29 cellular contexts compared by ENCODE assay signal in the genomic region with DNA sequence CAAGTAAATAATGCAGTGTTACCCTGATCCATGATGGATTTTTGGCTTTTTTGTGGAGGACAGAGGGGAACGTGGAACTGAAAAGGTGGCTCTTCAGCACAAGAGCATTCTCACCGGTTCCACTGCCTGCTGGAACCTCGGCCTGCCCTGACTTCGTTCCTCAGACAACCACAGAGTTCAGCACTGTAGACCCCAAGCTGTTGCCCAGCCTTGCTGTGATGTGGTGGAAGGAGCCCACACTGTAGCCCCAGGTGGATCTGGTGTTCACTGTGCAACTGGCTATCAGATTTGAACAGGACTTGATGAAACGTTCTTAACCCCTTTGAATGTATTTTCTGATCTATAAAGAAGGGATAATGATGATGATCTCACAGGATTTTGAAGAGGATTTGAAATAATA.
"Had no signal": no experiment of that assay in that cellular context is flagged by ENCODE, and none has a peak within 500 bp of the region (broad histone marks: within the 10 kb centered on the region; RNA-seq: fewer than 3 reads in every experiment).

No MANE protein-coding gene starts in this region.

- H3K4me3 ChIP-seq: ovary, psoas muscle, right lobe of liver, sigmoid colon, stomach, thoracic aorta, thyroid gland, tibial nerve, upper lobe of left lung, vagina had no signal

- H3K27ac ChIP-seq: ovary, parathyroid adenoma, psoas muscle, right lobe of liver, sigmoid colon, stomach, thoracic aorta, thyroid gland, tibial nerve, upper lobe of left lung, vagina had no signal

- H3K79me2 ChIP-seq: parathyroid adenoma had no signal

- H3K36me3 ChIP-seq: ovary, right lobe of liver, sigmoid colon, stomach, thoracic aorta, thyroid gland, tibial nerve, upper lobe of left lung, vagina had no signal

- H2AFZ ChIP-seq: parathyroid adenoma had no signal

- DNase-seq: naive thymus-derived CD8-positive, alpha-beta T cell; nephron progenitor cell; occipital lobe; ovary; psoas muscle; right cardiac atrium; right lobe of liver; sigmoid colon; small intestine; stimulated activated CD4-positive, alpha-beta T cell treated with anti-CD3 and anti-CD28 coated beads, Interleukin-15, amount 100 ng/mL, for 24 hours; stimulated activated CD4-positive, alpha-beta T cell treated with anti-CD3 and anti-CD28 coated beads, Interleukin-2, amount 100 ng/mL, for 24 hours; stimulated activated CD4-positive, alpha-beta T cell treated with anti-CD3 and anti-CD28 coated beads, Interleukin-2, amount 100 ng/mL, for 48 hours; stimulated activated CD4-positive, alpha-beta T cell treated with anti-CD3 and anti-CD28 coated beads, Interleukin-4, amount 100 ng/mL, for 24 hours; stimulated activated naive B cell treated with anti-CD40 and anti-IgM and Interleukin-4, amounts not matched to agents 10 μg/mL and 1 μg/mL and 100 μg/mL, for 72 hours; stimulated activated naive CD4-positive, alpha-beta T cell treated with Interleukin-2 at 50 U/mL for 16 hours; stomach; thyroid gland; trophoblast cell; upper lobe of left lung had no signal

- FAIRE-seq: small intestine, urothelium cell line had no signal

- H3K4me3 Mint-ChIP-seq: naive thymus-derived CD8-positive, alpha-beta T cell; natural killer cell treated with Interleukin-12 subunit alpha and Interleukin-12 subunit beta and Interleukin-15 and Interleukin-18, amount 100 ng/mL, for 72 hours; nephron progenitor cell; neural crest cell; stimulated activated effector memory CD8-positive, alpha-beta T cell treated with anti-CD3 and anti-CD28 coated beads, Interleukin-12 subunit alpha, Interleukin-12 subunit beta, amount 100 ng/mL, for 72 hours; stimulated activated naive B cell treated with anti-CD40 and anti-IgM and Interleukin-4, amounts not matched to agents 10 μg/mL and 1 μg/mL and 100 μg/mL, for 72 hours; stimulated activated naive CD8-positive, alpha-beta T cell treated with anti-CD3 and anti-CD28 coated beads, Interleukin-15, Interleukin-2, amounts not matched to agents 100 ng/mL and 50 ng/mL, for 24 hours had no signal

- H3K36me3 Mint-ChIP-seq: natural killer cell treated with Interleukin-12 subunit alpha and Interleukin-12 subunit beta and Interleukin-15 and Interleukin-18, amount 100 ng/mL, for 72 hours; stimulated activated effector memory CD8-positive, alpha-beta T cell treated with anti-CD3 and anti-CD28 coated beads, Interleukin-12 subunit alpha, Interleukin-12 subunit beta, amount 100 ng/mL, for 72 hours; stimulated activated naive B cell treated with anti-CD40 and anti-IgM and Interleukin-4, amounts not matched to agents 10 μg/mL and 1 μg/mL and 100 μg/mL, for 72 hours had no signal

- H3K27me3 ChIP-seq: ovary, tibial nerve, upper lobe of left lung, vagina had no signal

- H3K27ac Mint-ChIP-seq: naive thymus-derived CD8-positive, alpha-beta T cell; natural killer cell treated with Interleukin-12 subunit alpha and Interleukin-12 subunit beta and Interleukin-15 and Interleukin-18, amount 100 ng/mL, for 72 hours; nephron progenitor cell; progenitor cell of endocrine pancreas; stimulated activated effector memory CD8-positive, alpha-beta T cell treated with anti-CD3 and anti-CD28 coated beads, Interleukin-12 subunit alpha, Interleukin-12 subunit beta, amount 100 ng/mL, for 72 hours; stimulated activated naive B cell treated with anti-CD40 and anti-IgM and Interleukin-4, amounts not matched to agents 10 μg/mL and 1 μg/mL and 100 μg/mL, for 72 hours; stimulated activated naive CD8-positive, alpha-beta T cell treated with anti-CD3 and anti-CD28 coated beads, Interleukin-15, Interleukin-2, amounts not matched to agents 100 ng/mL and 50 ng/mL, for 24 hours had no signal

- H3K9me3 Mint-ChIP-seq: naive thymus-derived CD8-positive, alpha-beta T cell; natural killer cell treated with Interleukin-12 subunit alpha and Interleukin-12 subunit beta and Interleukin-15 and Interleukin-18, amount 100 ng/mL, for 72 hours; nephron progenitor cell; neural crest cell; stimulated activated effector memory CD8-positive, alpha-beta T cell treated with anti-CD3 and anti-CD28 coated beads, Interleukin-12 subunit alpha, Interleukin-12 subunit beta, amount 100 ng/mL, for 72 hours; stimulated activated naive B cell treated with anti-CD40 and anti-IgM and Interleukin-4, amounts not matched to agents 10 μg/mL and 1 μg/mL and 100 μg/mL, for 72 hours; stimulated activated naive CD8-positive, alpha-beta T cell treated with anti-CD3 and anti-CD28 coated beads, Interleukin-15, Interleukin-2, amounts not matched to agents 100 ng/mL and 50 ng/mL, for 24 hours had no signal

- ATAC-seq: naive thymus-derived CD8-positive, alpha-beta T cell; natural killer cell treated with Interleukin-12 subunit alpha and Interleukin-12 subunit beta and Interleukin-15 and Interleukin-18, amount 100 ng/mL, for 72 hours; psoas muscle; right cardiac atrium; right lobe of liver; stimulated activated effector memory CD8-positive, alpha-beta T cell treated with anti-CD3 and anti-CD28 coated beads, Interleukin-12 subunit alpha, Interleukin-12 subunit beta, amount 100 ng/mL, for 72 hours; stimulated activated naive B cell treated with anti-CD40 and anti-IgM and Interleukin-4, amounts not matched to agents 10 μg/mL and 1 μg/mL and 100 μg/mL, for 72 hours had no signal

- H3K4me1 Mint-ChIP-seq: stimulated activated effector memory CD8-positive, alpha-beta T cell treated with anti-CD3 and anti-CD28 coated beads, Interleukin-12 subunit alpha, Interleukin-12 subunit beta, amount 100 ng/mL, for 72 hours; stimulated activated naive B cell treated with anti-CD40 and anti-IgM and Interleukin-4, amounts not matched to agents 10 μg/mL and 1 μg/mL and 100 μg/mL, for 72 hours had no signal

- H3K4me1 ChIP-seq: psoas muscle, right lobe of liver, thyroid gland had no signal

- H3K9me3 ChIP-seq: ovary, psoas muscle, right lobe of liver, sigmoid colon, stomach, thoracic aorta, thyroid gland, tibial nerve, upper lobe of left lung, vagina had no signal

- H3K9ac ChIP-seq: parathyroid adenoma had no signal
